1 cellular context compared by ENCODE assay signal in genomic region chr15:75864213-75865059, GRCh38.
TF ChIP-seq lines count a peak whose summit lies in the region.

No MANE protein-coding gene starts in this region.

TF ChIP-seq in K562, 482 proteins besides CTCF, POLR2A, EP300 and RAD21 (continued from another document and continues in another):
- TF ChIP-seq SFPQ (IDR thresholded peaks at IDR 0.05; ENCODE audit: low read depth, low read length) = no peak
- peak; percentile 19; the same call in 1 of the 2 replicates for TF ChIP-seq SMARCA5 (IDR thresholded peaks at IDR 0.05)
- TF ChIP-seq NFXL1 (CRISPR knock-in tag; IDR thresholded peaks at IDR 0.05) = no peak
- no peak for TF ChIP-seq TGIF2 (CRISPR knock-in tag; IDR thresholded peaks at IDR 0.05)
- peak; percentile 54; the same call in 1 of the 2 replicates for TF ChIP-seq ZNF512 (tag; IDR thresholded peaks at IDR 0.05)
- TF ChIP-seq ZNF197 (CRISPR knock-in tag; IDR thresholded peaks at IDR 0.05; ENCODE audit: low read depth) = peak; percentile 54; the same call in 1 of the 2 replicates
- TF ChIP-seq ATF7 (IDR thresholded peaks at IDR 0.05) = peak; percentile 80
- peak; percentile 43; the same call in 1 of the 2 replicates for TF ChIP-seq C11orf30 (IDR thresholded peaks at IDR 0.05; ENCODE audit: low read depth)
- TF ChIP-seq BACH1 (tag; IDR thresholded peaks at IDR 0.05) = no peak
- no peak for TF ChIP-seq THAP12 (CRISPR knock-in tag; IDR thresholded peaks at IDR 0.05)
- TF ChIP-seq ZNF408 (CRISPR knock-in tag; IDR thresholded peaks at IDR 0.05; ENCODE audit: low read depth) = no peak
- no peak for TF ChIP-seq HDAC6 (IDR thresholded peaks at IDR 0.05; ENCODE audit: low read depth, low read length)
- no peak for TF ChIP-seq PHF21A (IDR thresholded peaks at IDR 0.05; ENCODE audit: borderline replicate concordance, low read depth)
- TF ChIP-seq POLR3G (IDR thresholded peaks at IDR 0.05; ENCODE audit: extremely low read depth, insufficient read length, insufficient replicate concordance) = no peak
- no peak for TF ChIP-seq HLTF (IDR thresholded peaks at IDR 0.05)
- TF ChIP-seq FOXP1 (CRISPR knock-in tag; IDR thresholded peaks at IDR 0.05) = no peak
- TF ChIP-seq ZSCAN29 (IDR thresholded peaks at IDR 0.05) = no peak
- peak; percentile 95 for TF ChIP-seq ATF3 (IDR thresholded peaks at IDR 0.05)
- no peak for TF ChIP-seq ATF3 (CRISPR knock-in tag; conservative IDR thresholded peaks at IDR 0.05)
- no peak for TF ChIP-seq USF2 (CRISPR knock-in tag; IDR thresholded peaks at IDR 0.05)
- TF ChIP-seq ZNF586 (CRISPR knock-in tag; conservative IDR thresholded peaks at IDR 0.05) = no peak
- no peak for TF ChIP-seq TEAD1 (CRISPR knock-in tag; IDR thresholded peaks at IDR 0.05)
- 0 out of 2 replicates have a peak, but pooled peaks have one; percentile 51 for TF ChIP-seq JUN (IDR thresholded peaks at IDR 0.05; ENCODE audit: borderline replicate concordance, low read depth, low read length)
- TF ChIP-seq JUN (CRISPR knock-in tag; IDR thresholded peaks at IDR 0.05; ENCODE audit: borderline replicate concordance) = no peak
- no peak for TF ChIP-seq CTCFL (IDR thresholded peaks at IDR 0.05; ENCODE audit: borderline replicate concordance, insufficient read depth, low read depth, low read length, poor library complexity, severe bottlenecking)
- peak; percentile 66; the same call in 1 of the 2 replicates for TF ChIP-seq SMARCA4 (IDR thresholded peaks at IDR 0.05)
- TF ChIP-seq E2F4 (CRISPR knock-in tag; IDR thresholded peaks at IDR 0.05; ENCODE audit: low read depth) = no peak
- TF ChIP-seq IRF1 (CRISPR knock-in tag; IDR thresholded peaks at IDR 0.05; ENCODE audit: borderline replicate concordance) = no peak
- TF ChIP-seq ZNF140 (CRISPR knock-in tag; IDR thresholded peaks at IDR 0.05) = no peak
- no peak for TF ChIP-seq SIRT6 (IDR thresholded peaks at IDR 0.05; ENCODE audit: low read depth, low read length)
- TF ChIP-seq CC2D1A (IDR thresholded peaks at IDR 0.05) = no peak
- TF ChIP-seq FOXO4 (CRISPR knock-in tag; IDR thresholded peaks at IDR 0.05) = no peak
- peak; percentile 45; the same call in 1 of the 2 replicates for TF ChIP-seq SMAD4 (CRISPR knock-in tag; conservative IDR thresholded peaks at IDR 0.05)
- peak; percentile 92 for TF ChIP-seq ATF4 (CRISPR knock-in tag; IDR thresholded peaks at IDR 0.05)
- TF ChIP-seq RFX1 (IDR thresholded peaks at IDR 0.05) = no peak
- no peak for TF ChIP-seq CGGBP1 (CRISPR knock-in tag; IDR thresholded peaks at IDR 0.05)
- TF ChIP-seq L3MBTL2 (IDR thresholded peaks at IDR 0.05) = peak; percentile 46; the same call in 1 of the 2 replicates
- no peak for TF ChIP-seq FOS (IDR thresholded peaks at IDR 0.05; ENCODE audit: extremely low read depth, insufficient read length)
- TF ChIP-seq CHD4 (IDR thresholded peaks at IDR 0.05; ENCODE audit: insufficient read depth, insufficient replicate concordance, low read depth, low read length, poor library complexity, severe bottlenecking) = no peak
- TF ChIP-seq NBN (IDR thresholded peaks at IDR 0.05; ENCODE audit: low read depth) = peak; percentile 49; the same call in 1 of the 2 replicates
